ENCODE assay signal across 11 cellular contexts in genomic region chr22:33126881-33127280, GRCh38.
DNase-seq lines count a peak whose midpoint lies in the region; ATAC-seq and TF ChIP-seq lines count a peak whose summit lies in the region.
"Had no signal": no experiment of that assay in that cellular context is flagged by ENCODE, and none has a peak within 500 bp of the region (broad histone marks: within the 10 kb centered on the region; RNA-seq: fewer than 3 reads in every experiment).

No MANE protein-coding gene starts in this region.

- H3K4me1 ChIP-seq in neuronal stem cell (ENCODE audit: control insufficient read depth in 2 of 2, insufficient read depth in 1 of 2, low read depth in 1 of 2, low read length in 2 of 2): no peaks in the 10 kb centered on the region
- H3K4me1 ChIP-seq: testis had no signal

- no peak overlapping the region for H3K4ac ChIP-seq in neuronal stem cell (ENCODE audit: low read length)

- no peak overlapping the region for H2BK5ac ChIP-seq in neuronal stem cell (ENCODE audit: low read length)

- H2AFZ ChIP-seq in neuronal stem cell (ENCODE audit: low read length): no peak overlapping the region

- no peak overlapping the region for H2BK12ac ChIP-seq in neuronal stem cell (ENCODE audit: low read length)

- WGBS in neuronal stem cell (ENCODE audit: extremely low coverage in 2 of 2, insufficient read length in 2 of 2, insufficient replicate concordance in 1 of 2), 2 donors: no CpG with 5 or more reads among the region's 3 CpGs

- DNase-seq in G401 (ENCODE audit: low spot score) (peak; percentile 73), NCI-H2107 (lab: John Stamatoyannopoulos, UW) (peak; percentile 16), epithelial cell of esophagus (ENCODE audit: low read depth) (peak; percentile 13), neuronal stem cell (ENCODE audit: low spot score) (peak; percentile 23)
- DNase-seq: IMR-90; stimulated activated CD4-positive, alpha-beta T cell treated with anti-CD3 and anti-CD28 coated beads, Interleukin-4, amount 100 ng/mL, for 4 hours; testis had no signal

- H3K14ac ChIP-seq in neuronal stem cell (ENCODE audit: low read length): no peak overlapping the region

- in situ Hi-C loops in G401 (cut with HindIII; ENCODE audit: low sequenced_read_pairs): no loop called here

- H3K27me3 ChIP-seq in neuronal stem cell (ENCODE audit: control insufficient read depth in 3 of 3, insufficient read depth in 3 of 3, low read depth in 1 of 3, low read length in 3 of 3): no peaks in the 10 kb centered on the region
- H3K27me3 ChIP-seq: testis had no signal

- H3K79me1 ChIP-seq in neuronal stem cell (ENCODE audit: low read depth, low read length): peaks cover 1% of the 10 kb centered on the region

- peak; percentile 26 for TF ChIP-seq CTCF in epithelial cell of esophagus (IDR thresholded peaks at IDR 0.05; ENCODE audit: insufficient read depth, low read depth, low read length, missing control alignments)

- H2AK5ac ChIP-seq in neuronal stem cell (ENCODE audit: low read depth, low read length): no peak overlapping the region

- ATAC-seq in HG02642 (IDR thresholded peaks at IDR 0.05; ENCODE audit: poor library complexity, unreplicated experiment): no peak
- no peak for ATAC-seq in GM21526 (IDR thresholded peaks at IDR 0.05; ENCODE audit: low FRiP score, unreplicated experiment)
- no peak for ATAC-seq in GM18909 (IDR thresholded peaks at IDR 0.05; ENCODE audit: poor library complexity, unreplicated experiment)
- ATAC-seq: natural killer cell treated with Interleukin-12 subunit alpha and Interleukin-12 subunit beta and Interleukin-15 and Interleukin-18, amount 100 ng/mL, for 72 hours had no signal

- H2BK15ac ChIP-seq in neuronal stem cell (ENCODE audit: low read length): no peak overlapping the region

- no peak overlapping the region for H4K91ac ChIP-seq in neuronal stem cell (ENCODE audit: low read depth, low read length, poor library complexity)

- H2BK120ac ChIP-seq in neuronal stem cell (ENCODE audit: low read depth, low read length): no peak overlapping the region

- no peaks in the 10 kb centered on the region for H3K9me3 ChIP-seq in neuronal stem cell (replicated peaks in 1 of 2; ENCODE audit: control insufficient read depth in 2 of 2, insufficient read depth in 1 of 2, low read depth in 1 of 2, low read length in 2 of 2)
- H3K9me3 ChIP-seq: testis had no signal

- H3K18ac ChIP-seq in neuronal stem cell (ENCODE audit: low read length): no peak overlapping the region

- H3K9ac ChIP-seq in neuronal stem cell (ENCODE audit: low read depth, low read length, poor library complexity): no peak overlapping the region

- no peak overlapping the region for H3K23ac ChIP-seq in neuronal stem cell (ENCODE audit: low read depth, low read length, poor library complexity)

- no peak overlapping the region for H3K27ac ChIP-seq in neuronal stem cell (replicated peaks; ENCODE audit: low read length)
- H3K27ac ChIP-seq: testis had no signal

- H4K8ac ChIP-seq in neuronal stem cell (ENCODE audit: low read depth, low read length): no peak overlapping the region

- H3K4me2 ChIP-seq in neuronal stem cell (ENCODE audit: insufficient read depth, low read length, poor library complexity, severe bottlenecking): no peak overlapping the region

- H3K4me3 ChIP-seq in epithelial cell of esophagus (ENCODE audit: low read length) (no peak overlapping the region), neuronal stem cell (ENCODE audit: low read length in 2 of 2) (no peak overlapping the region)
- H3K4me3 ChIP-seq: testis had no signal

- H3K36me3 ChIP-seq in neuronal stem cell (replicated peaks in 1 of 2; ENCODE audit: control insufficient read depth in 2 of 2, insufficient read depth in 2 of 2, low read length in 2 of 2): no peaks in the 10 kb centered on the region

Comparison
In these comparisons a context has a peak if more than half of its experiments do, and no peak if none do; other contexts are left out.
1. DNase-seq: peak in every context shown above with its lines; median percentile 73 in G401; 23 in neuronal stem cell; 16 in NCI-H2107; 13 in epithelial cell of esophagus.